Comparison of ENCODE assay signal across 9 cellular contexts in the genomic region with DNA sequence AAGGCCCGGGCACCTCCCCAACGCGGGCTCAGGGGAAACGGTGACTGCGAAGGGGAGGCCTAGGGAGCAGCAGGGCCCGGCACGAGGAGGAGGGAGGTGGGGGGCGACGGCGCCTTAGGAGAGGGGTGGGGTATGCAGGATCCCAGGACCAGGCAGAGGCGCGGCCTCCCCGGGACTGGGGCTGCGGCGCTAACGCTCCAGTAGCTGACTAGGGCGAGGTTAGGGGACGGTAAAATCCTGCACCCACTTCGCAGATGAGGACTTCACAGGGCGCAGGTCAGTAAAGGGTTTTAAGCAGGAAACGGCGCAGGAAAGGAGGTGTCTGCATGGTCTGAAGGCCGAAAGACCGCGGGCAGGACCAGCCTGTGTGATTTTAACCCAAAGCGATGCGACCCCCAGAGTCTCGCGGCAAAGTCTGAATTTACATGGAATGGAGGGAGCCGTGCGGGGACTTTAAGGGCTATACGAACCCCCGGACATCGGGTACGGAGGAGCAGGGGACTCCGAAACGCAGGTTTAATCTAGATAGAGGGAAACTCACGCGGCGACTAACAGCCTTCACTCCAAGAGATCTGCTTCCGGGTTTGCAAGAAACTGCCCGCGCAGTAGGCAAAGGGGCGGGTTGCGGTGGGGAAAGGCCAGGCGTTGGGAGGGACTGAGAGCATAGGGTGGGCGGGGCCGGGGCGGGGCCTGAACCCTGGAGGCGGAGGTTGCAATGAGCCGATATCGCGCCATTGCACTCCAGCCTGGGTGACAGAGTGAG. TPM values are rescaled to one million over a fixed set of nuclear protein-coding genes. Genes with fewer than 3 reads are reported as not detected.
DNase-seq lines count a peak whose midpoint lies in the region; ATAC-seq and TF ChIP-seq lines count a peak whose summit lies in the region.
"Had no signal": no experiment of that assay in that cellular context is flagged by ENCODE, and none has a peak within 500 bp of the region (broad histone marks: within the 10 kb centered on the region; RNA-seq: fewer than 3 reads in every experiment).

A gene (minus strand): TSS at position 588 of the 763 bp plus-strand sequence. CDS start 10,460 bp downstream, outside the sequence.

- TF ChIP-seq CTCF in heart right ventricle (IDR thresholded peaks at IDR 0.05) (no peak), parathyroid adenoma (IDR thresholded peaks at IDR 0.05) (no peak), thoracic aorta (IDR thresholded peaks at IDR 0.05) (no peak)

- ATAC-seq in heart right ventricle (peak; percentile 72 to 90 (median 84)), thoracic aorta (ENCODE audit: insufficient number of reproducible peaks, low FRiP score, low read depth) (peak; percentile 85), HG02884 (IDR thresholded peaks at IDR 0.05; ENCODE audit: unreplicated experiment) (no peak)

- no peaks in the 10 kb centered on the region for H3K79me2 ChIP-seq in parathyroid adenoma

- H3K27me3 ChIP-seq in adipocyte (replicated peaks; ENCODE audit: control insufficient read depth, insufficient read depth, low read length) (no peaks in the 10 kb centered on the region), heart right ventricle (no peaks in the 10 kb centered on the region), parathyroid adenoma (ENCODE audit: control insufficient read depth, insufficient read depth, low read length) (no peaks in the 10 kb centered on the region), thoracic aorta (replicated peaks; ENCODE audit: insufficient read depth) (no peaks in the 10 kb centered on the region)

- H3K27ac ChIP-seq in heart right ventricle, result peak within 1 kb of the TSS in 9 of 10 donors; percentile 49 to 90 (median 83)
- H3K27ac ChIP-seq in parathyroid adenoma, result peak within 1 kb of the TSS; percentile 64
- H3K27ac ChIP-seq in thoracic aorta, result peak within 1 kb of the TSS; percentile 64 to 80
- H3K27ac ChIP-seq: SK-N-MC had no signal

- peak within 1 kb of the TSS; percentile 90 for H3K9ac ChIP-seq in adipocyte (ENCODE audit: low read length)
- no peak within 1 kb of the TSS for H3K9ac ChIP-seq in parathyroid adenoma

- H3K36me3 ChIP-seq in adipocyte (ENCODE audit: control insufficient read depth, insufficient read depth, low read length, severe bottlenecking), result peaks cover 8% of the 10 kb centered on the region
- H3K36me3 ChIP-seq in heart right ventricle, result peaks cover 0 to 16% (median 0%) of the 10 kb centered on the region in 9 donors
- H3K36me3 ChIP-seq in parathyroid adenoma (ENCODE audit: control insufficient read depth, insufficient read depth, low read length), result no peaks in the 10 kb centered on the region
- H3K36me3 ChIP-seq in thoracic aorta, result no peaks in the 10 kb centered on the region

- peak within 1 kb of the TSS; percentile 97 for H3K4me2 ChIP-seq in parathyroid adenoma (ENCODE audit: low read length)

- 0% methylated on average over 53 of the region's 53 CpGs for WGBS in heart right ventricle, 2 donors

- intact Hi-C loops in heart right ventricle (cut with DNase I), result loop anchor here in 9 of 10 donors (5.0 to 10.0 kb wide), 12 partner anchors 62 to 552 kb away; a partner anchor contains a TSS

- H3K4me1 ChIP-seq in adipocyte (ENCODE audit: control insufficient read depth, insufficient read depth, low read length), result peaks cover 10% of the 10 kb centered on the region
- peaks cover 3 to 31% (median 14%) of the 10 kb centered on the region in 9 donors for H3K4me1 ChIP-seq in heart right ventricle
- peaks cover 3% of the 10 kb centered on the region for H3K4me1 ChIP-seq in parathyroid adenoma
- H3K4me1 ChIP-seq in thoracic aorta (ENCODE audit: control insufficient read depth in 1 of 2, low read depth in 2 of 2), result peaks cover 7 to 14% of the 10 kb centered on the region in 2 donors

- H3K9me3 ChIP-seq in adipocyte (ENCODE audit: control insufficient read depth, low read length) (no peaks in the 10 kb centered on the region), heart right ventricle (peaks cover 0 to 10% (median 0%) of the 10 kb centered on the region in 11 donors), parathyroid adenoma (ENCODE audit: control insufficient read depth, low read length) (no peaks in the 10 kb centered on the region), thoracic aorta (no peaks in the 10 kb centered on the region)

- peak within 1 kb of the TSS; percentile 91 for H2AFZ ChIP-seq in parathyroid adenoma

- H3K4me3 ChIP-seq in adipocyte (ENCODE audit: low read length) (peak within 1 kb of the TSS; percentile 90), heart right ventricle (peak within 1 kb of the TSS; percentile 62 to 98 (median 82)), parathyroid adenoma (ENCODE audit: low read depth, low read length) (peak within 1 kb of the TSS; percentile 97), thoracic aorta (peak within 1 kb of the TSS; percentile 78)
- H3K4me3 ChIP-seq: SK-N-MC had no signal

- DNase-seq in DMS 273 (lab: John Stamatoyannopoulos, UW; ENCODE audit: unreplicated experiment) (peak; percentile 94), HPDE6-E6E7 (ENCODE audit: extremely low spot score) (peak; percentile 76), SKM-1 treated with dmso at 0.1 percent for 144 hours (lab: John Stamatoyannopoulos, UW; ENCODE audit: unreplicated experiment) (peak; percentile 43), adipocyte (ENCODE audit: low read depth) (peak; percentile 68), heart right ventricle (peak; percentile 86 to 91), thoracic aorta (ENCODE audit: low spot score) (peak; percentile 62)

RNA-seq across cellular contexts. Expression of the gene that starts here (rescaled TPM):
- total RNA-seq in heart right ventricle (1 to 10 TPM in 7 of 10 donors, under 1 TPM in 3; 0.75 to 3.3 (median 1.2) TPM), thoracic aorta (1 to 10 TPM; 4.5 to 6.6 TPM)
- 1 to 10 TPM; 1.5 to 1.6 TPM for polyA plus RNA-seq in heart right ventricle

Comparison
In these comparisons a context has a peak if more than half of its experiments do, and no peak if none do; other contexts are left out.
1. DNase-seq: peak in every context shown above with its lines; median percentile 94 in DMS 273; 88 in heart right ventricle; 76 in HPDE6-E6E7; 68 in adipocyte; 62 in thoracic aorta; 43 in SKM-1 treated with dmso at 0.1 percent for 144 hours.